22 cellular contexts compared by ENCODE assay signal in genomic region chr7:148994576-148994975, GRCh38. TPM values are rescaled to one million over a fixed set of nuclear protein-coding genes. Genes with fewer than 3 reads are reported as not detected.
A peak's percentile ranks its signal among the peaks of the same experiment; 100 is the strongest.
DNase-seq lines count a peak whose midpoint lies in the region; ATAC-seq, FAIRE-seq and TF ChIP-seq lines count a peak whose summit lies in the region.
"Had no signal": no experiment of that assay in that cellular context is flagged by ENCODE, and none has a peak within 500 bp of the region (broad histone marks: within the 10 kb centered on the region; RNA-seq: fewer than 3 reads in every experiment).

No MANE protein-coding gene starts in this region.

- H3K27ac ChIP-seq in GM12878 (ENCODE audit: control insufficient read depth, insufficient read depth) (no peak overlapping the region), HepG2 (ENCODE audit: extremely low read length, insufficient read depth, low read length) (no peak overlapping the region), psoas muscle (no peak overlapping the region)
- H3K27ac ChIP-seq: A549; BLaER1 treated with 17β-estradiol and CSF1 and Interleukin-3, amounts not matched to agents 10 nM and 100 nM; GM23248 had no signal

- CTCF ChIA-PET in GM12878 (lab: Yijun Ruan, JAX): interaction anchor here (1.3 kb wide), 1 partner anchor 11 kb away, joined by 3 read pairs; no protein-coding TSS in a partner anchor
- CTCF ChIA-PET in HepG2 (lab: Yijun Ruan, JAX; ENCODE audit: low intra/inter-chr PET ratio, low total read pairs): no interaction called here

- no peak for TF ChIP-seq EP300 in GM12878 (IDR thresholded peaks at IDR 0.05; ENCODE audit: borderline replicate concordance in 1 of 2, control insufficient read depth in 1 of 2, low read depth in 2 of 2, low read length in 2 of 2)
- TF ChIP-seq EP300 in HepG2 (IDR thresholded peaks at IDR 0.05; ENCODE audit: low read depth in 2 of 2, low read length in 2 of 2): no peak
- TF ChIP-seq EP300 in HepG2 (CRISPR knock-in tag; IDR thresholded peaks at IDR 0.05; ENCODE audit: borderline replicate concordance): no peak

- H3K4me1 Mint-ChIP-seq in natural killer cell treated with Interleukin-12 subunit alpha and Interleukin-12 subunit beta and Interleukin-15 and Interleukin-18, amount 100 ng/mL, for 72 hours (ENCODE audit: low read depth in 2 of 2): no peaks in the 10 kb centered on the region
- H3K4me1 Mint-ChIP-seq in natural killer cell: no peaks in the 10 kb centered on the region

- DNase-seq in natural killer cell treated with Interleukin-12 subunit alpha and Interleukin-12 subunit beta and Interleukin-15 and Interleukin-18, amount 100 ng/mL, for 72 hours (ENCODE audit: low spot score): peak; percentile 22
- no peak for DNase-seq in natural killer cell
- no peak for DNase-seq in GM12878 (ENCODE audit: low read depth, low spot score)
- DNase-seq in HepG2 (ENCODE audit: low spot score): no peak
- DNase-seq in NCI-H2107 treated with DMSO at 0.1 percent for 48 hours (lab: John Stamatoyannopoulos, UW; ENCODE audit: unreplicated experiment): no peak
- no peak for DNase-seq in globus pallidus (ENCODE audit: low spot score)
- DNase-seq in psoas muscle: no peak
- DNase-seq: 8988T; ACHN; AML-193; BE2C; Calu3; CD4-positive, alpha-beta memory T cell; COR-L47; DND-41; GM23248; HCEC 1CT had no signal

- H3K27me3 Mint-ChIP-seq in natural killer cell treated with Interleukin-12 subunit alpha and Interleukin-12 subunit beta and Interleukin-15 and Interleukin-18, amount 100 ng/mL, for 72 hours: peaks cover 0 to 2% of the 10 kb centered on the region in 2 donors
- H3K27me3 Mint-ChIP-seq in natural killer cell (ENCODE audit: low read depth in 2 of 2): no peaks in the 10 kb centered on the region
- H3K27me3 Mint-ChIP-seq: CD4-positive, alpha-beta memory T cell had no signal

- H3K4me3 ChIP-seq in GM12878 (no peak overlapping the region), HepG2 (replicated peaks in 1 of 3; ENCODE audit: insufficient read depth in 1 of 3, low read depth in 2 of 3, low read length in 3 of 3) (peak overlapping the region in 1 of 3 experiments; percentile 32; a peak in 1 of 6 replicates), psoas muscle (no peak overlapping the region)
- H3K4me3 ChIP-seq: A549; BLaER1 treated with 17β-estradiol and CSF1 and Interleukin-3, amounts not matched to agents 10 nM and 100 nM; GM23248 had no signal

- no peaks in the 10 kb centered on the region for H3K36me3 Mint-ChIP-seq in natural killer cell treated with Interleukin-12 subunit alpha and Interleukin-12 subunit beta and Interleukin-15 and Interleukin-18, amount 100 ng/mL, for 72 hours
- H3K36me3 Mint-ChIP-seq in natural killer cell: no peaks in the 10 kb centered on the region
- H3K36me3 Mint-ChIP-seq: CD4-positive, alpha-beta memory T cell had no signal

- H3K4me2 ChIP-seq in GM12878 (ENCODE audit: control insufficient read depth, insufficient read depth) (no peak overlapping the region), HepG2 (ENCODE audit: low read depth, low read length) (peak overlapping the region; percentile 49; the same call in 1 of the 2 replicates)
- H3K4me2 ChIP-seq: A549; BLaER1 treated with 17β-estradiol and CSF1 and Interleukin-3, amounts not matched to agents 10 nM and 100 nM had no signal

- TF ChIP-seq POLR2A in GM12878 (IDR thresholded peaks at IDR 0.05; ENCODE audit: low read depth, low read length): no peak
- TF ChIP-seq POLR2A in HepG2 (IDR thresholded peaks at IDR 0.05; ENCODE audit: insufficient read depth in 1 of 2, low read depth in 2 of 2, low read length in 2 of 2): no peak

- H2AFZ ChIP-seq in GM12878 (ENCODE audit: control insufficient read depth, low read depth, low read length): no peak overlapping the region
- H2AFZ ChIP-seq in HepG2 (ENCODE audit: low read length): no peak overlapping the region
- H2AFZ ChIP-seq: GM23248 had no signal

- intact Hi-C loops in natural killer cell (cut with micrococcal nuclease): no loop called here
- intact Hi-C loops in GM12878 (cut with micrococcal nuclease; ENCODE audit: unreplicated experiment): no loop called here
- intact Hi-C loops in HepG2 (cut with micrococcal nuclease; ENCODE audit: unreplicated experiment): no loop called here
- intact Hi-C loops in psoas muscle (cut with DNase I): no loop called here

- POLR2A ChIA-PET in GM12878 (lab: Charles Lee): interaction anchor here (0.6 kb wide), 1 partner anchor 673 kb away, joined by 4 read pairs; no protein-coding TSS in a partner anchor
- POLR2A ChIA-PET in HepG2 (lab: Yijun Ruan, JAX): no interaction called here

- no peaks in the 10 kb centered on the region for H3K79me2 ChIP-seq in GM12878 (ENCODE audit: control insufficient read depth, insufficient read depth, low read length)
- no peaks in the 10 kb centered on the region for H3K79me2 ChIP-seq in HepG2 (ENCODE audit: insufficient read depth, low read length)

- no peaks in the 10 kb centered on the region; the same call in none of the 2 replicates for H3K4me1 ChIP-seq in GM12878 (ENCODE audit: control insufficient read depth, insufficient read depth, low read length)
- H3K4me1 ChIP-seq in HepG2 (ENCODE audit: insufficient read depth, low read length): peaks cover 15% of the 10 kb centered on the region
- H3K4me1 ChIP-seq in psoas muscle: no peaks in the 10 kb centered on the region
- H3K4me1 ChIP-seq: A549, BE2C had no signal

- no peaks in the 10 kb centered on the region for H3K9me3 ChIP-seq in GM12878 (replicated peaks; ENCODE audit: control insufficient read depth, insufficient read depth, low read length)
- no peaks in the 10 kb centered on the region for H3K9me3 ChIP-seq in HepG2 (ENCODE audit: low read length)
- H3K9me3 ChIP-seq in psoas muscle: no peaks in the 10 kb centered on the region
- H3K9me3 ChIP-seq: A549, BE2C had no signal

- no peaks in the 10 kb centered on the region for H3K36me3 ChIP-seq in GM12878 (ENCODE audit: control insufficient read depth in 2 of 2, insufficient read depth in 2 of 2, low read length in 1 of 2)
- no peaks in the 10 kb centered on the region for H3K36me3 ChIP-seq in HepG2 (replicated peaks in 1 of 2; ENCODE audit: control insufficient read depth in 1 of 2, insufficient read depth in 2 of 2, low read length in 2 of 2)
- H3K36me3 ChIP-seq in psoas muscle (ENCODE audit: insufficient read depth in 1 of 2, low read depth in 1 of 2): no peaks in the 10 kb centered on the region
- H3K36me3 ChIP-seq: BE2C; BLaER1 treated with 17β-estradiol and CSF1 and Interleukin-3, amounts not matched to agents 10 nM and 100 nM had no signal

- 30% methylated on average over 3 of the region's 3 CpGs for WGBS in GM12878 (ENCODE audit: insufficient coverage, insufficient replicate concordance, low lambda C conversion rate, missing lambda C conversion rate)
- WGBS in HepG2 (ENCODE audit: low lambda C conversion rate): 44% methylated on average over 2 of the region's 3 CpGs
- 66 to 71% (median 68%) methylated on average over 3 of the region's 3 CpGs for WGBS in psoas muscle, 3 donors

- in situ Hi-C loops in GM12878 (cut with MboI) (no loop called here), HepG2 (cut with HindIII; ENCODE audit: extremely low pct_ligation_motif_present, low pct_unique_long_range_greater_than_20kb) (no loop called here)

- H4K20me1 ChIP-seq in GM12878 (ENCODE audit: control insufficient read depth, insufficient read depth) (no peaks in the 10 kb centered on the region), HepG2 (ENCODE audit: insufficient read depth, low read length) (no peaks in the 10 kb centered on the region)

- RAD21 ChIA-PET in GM12878 (lab: Charles Lee; ENCODE audit: unreplicated experiment): no interaction called here

- H3K27me3 ChIP-seq in GM12878 (replicated peaks in 1 of 2; ENCODE audit: control insufficient read depth in 2 of 2, insufficient read depth in 2 of 2, low read length in 1 of 2) (no peaks in the 10 kb centered on the region), HepG2 (ENCODE audit: control insufficient read depth in 1 of 2, insufficient read depth in 2 of 2, low read length in 2 of 2) (no peaks in the 10 kb centered on the region; a peak in 1 of 5 replicates), psoas muscle (ENCODE audit: insufficient read depth in 3 of 3, low read length in 2 of 3) (peaks cover 0 to 2% (median 0%) of the 10 kb centered on the region in 3 donors)
- H3K27me3 ChIP-seq: BE2C; BLaER1 treated with 17β-estradiol and CSF1 and Interleukin-3, amounts not matched to agents 10 nM and 100 nM had no signal

- ATAC-seq in natural killer cell treated with Interleukin-12 subunit alpha and Interleukin-12 subunit beta and Interleukin-15 and Interleukin-18, amount 100 ng/mL, for 72 hours: no peak
- no peak for ATAC-seq in natural killer cell
- ATAC-seq in GM12878: peak; percentile 28; the same call in 2 of the 3 replicates
- ATAC-seq in HepG2: peak; percentile 10
- ATAC-seq in psoas muscle: no peak

- no peak overlapping the region for H3K27ac Mint-ChIP-seq in natural killer cell treated with Interleukin-12 subunit alpha and Interleukin-12 subunit beta and Interleukin-15 and Interleukin-18, amount 100 ng/mL, for 72 hours
- H3K27ac Mint-ChIP-seq in natural killer cell: no peak overlapping the region
- H3K27ac Mint-ChIP-seq: CD4-positive, alpha-beta memory T cell had no signal

- TF ChIP-seq RAD21 in GM12878 (IDR thresholded peaks at IDR 0.05; ENCODE audit: insufficient read depth, low read depth, low read length): no peak
- no peak for TF ChIP-seq RAD21 in HepG2 (CRISPR knock-in tag; IDR thresholded peaks at IDR 0.05)

- SMC1A ChIA-PET in GM12878 (lab: Charles Lee; ENCODE audit: uncharacterized antibody, unreplicated experiment): no interaction called here

- no peaks in the 10 kb centered on the region for H3K9me3 Mint-ChIP-seq in natural killer cell treated with Interleukin-12 subunit alpha and Interleukin-12 subunit beta and Interleukin-15 and Interleukin-18, amount 100 ng/mL, for 72 hours
- no peaks in the 10 kb centered on the region for H3K9me3 Mint-ChIP-seq in natural killer cell
- H3K9me3 Mint-ChIP-seq: CD4-positive, alpha-beta memory T cell had no signal

- H3K4me3 Mint-ChIP-seq in natural killer cell treated with Interleukin-12 subunit alpha and Interleukin-12 subunit beta and Interleukin-15 and Interleukin-18, amount 100 ng/mL, for 72 hours: no peak overlapping the region
- no peak overlapping the region for H3K4me3 Mint-ChIP-seq in natural killer cell
- H3K4me3 Mint-ChIP-seq: CD4-positive, alpha-beta memory T cell had no signal

- H3K9ac ChIP-seq in GM12878 (ENCODE audit: control insufficient read depth, insufficient read depth, low read length) (no peak overlapping the region), HepG2 (ENCODE audit: insufficient read depth, low read depth, low read length) (no peak overlapping the region)
- H3K9ac ChIP-seq: BLaER1 treated with 17β-estradiol and CSF1 and Interleukin-3, amounts not matched to agents 10 nM and 100 nM; GM23248 had no signal

- TF ChIP-seq CTCF in natural killer cell (IDR thresholded peaks at IDR 0.05) (no peak), GM12878 (IDR thresholded peaks at IDR 0.05 in 2 of 3, conservative IDR thresholded peaks at IDR 0.05 in 1 of 3; ENCODE audit: control insufficient read depth in 2 of 3, extremely low read depth in 1 of 3, insufficient read depth in 1 of 3, low read depth in 3 of 3, low read length in 3 of 3) (no peak), HepG2 (CRISPR knock-in tag; IDR thresholded peaks at IDR 0.05) (no peak), psoas muscle (IDR thresholded peaks at IDR 0.05) (no peak)

- BruUV-seq in GM12878 (replicated peaks; lab: Mats Ljungman, UMichigan) (no TSS peak), HepG2 (replicated peaks; lab: Mats Ljungman, UMichigan) (no TSS peak)

- FAIRE-seq in GM12878 (lab: Jason Lieb, UNC) (no peak), HepG2 (lab: Jason Lieb, UNC) (no peak)
- FAIRE-seq: A549, G401.6, GM19239, H1 had no signal

RNA-seq across cellular contexts. Expression of gene PDIA4, which starts 33.7 kb away (rescaled TPM):
- total RNA-seq in natural killer cell treated with Interleukin-12 subunit alpha and Interleukin-12 subunit beta and Interleukin-15 and Interleukin-18, amount 100 ng/mL, for 72 hours: 100 to 1,000 TPM; 141 to 159 TPM
- total RNA-seq in natural killer cell: 10 to 100 TPM; 54.0 to 82.0 (median 62.7) TPM
- total RNA-seq in GM12878 (2013; cell fraction: nucleolus; rRNA removed): 59.2 and 60.6 TPM in 2 replicates
- 118 and 123 TPM in 2 replicates for total RNA-seq in GM12878 (2014; rRNA removed)
- 75.7 and 86.8 TPM in 2 replicates for total RNA-seq in GM12878 (2014; rRNA removed; fragmentation: Illumina TruSeq; extraction: Trizol)
- 119 and 134 TPM in 2 replicates for total RNA-seq in GM12878 (2021)
- polyA plus RNA-seq in GM12878 (2011; ENCODE audit: low read depth): 69.3 TPM
- 77.6 and 81.6 TPM in 2 replicates for polyA plus RNA-seq in GM12878 (2011; rRNA removed)
- polyA plus RNA-seq in GM12878 (2011; cell fraction: cytosol; rRNA removed): 82.9 and 84.8 TPM in 2 replicates
- 86.6 and 98.4 TPM in 2 replicates for polyA plus RNA-seq in GM12878 (2011; cell fraction: nucleus; rRNA removed)
- 93.6 and 96.1 TPM in 2 replicates for polyA plus RNA-seq in GM12878 (2012)
- polyA plus RNA-seq in GM12878 (2014; fragmentation: Illumina TruSeq; extraction: Trizol): 79.4 and 104 TPM in 2 replicates
- polyA plus RNA-seq in GM12878 (2014; fragmentation: Nextera tagmentation; extraction: Ambion mirVana): 10 to 100 TPM in 1 of 2 experiments, 1 to 10 TPM in 1; 7.1 to 13.4 TPM
- 108 and 115 TPM in 2 replicates for polyA plus RNA-seq in GM12878 (2014; rRNA removed)
- 100 to 1,000 TPM; 284 to 306 TPM for polyA plus RNA-seq in GM12878 (2016; fragmentation: Nextera tagmentation; extraction: Ambion mirVana)
- 64.5 and 84.4 TPM in 2 replicates for polyA minus RNA-seq in GM12878 (2011; rRNA and poly(A)+ RNA removed)
- polyA minus RNA-seq in GM12878 (2011; cell fraction: cytosol; rRNA and poly(A)+ RNA removed): 30.6 and 42.5 TPM in 2 replicates
- polyA minus RNA-seq in GM12878 (2011; cell fraction: nucleus; rRNA and poly(A)+ RNA removed): 15.8 and 22.5 TPM in 2 replicates
- total RNA-seq in HepG2 (2016; rRNA removed; fragmentation: Illumina TruSeq; extraction: Trizol): 171 and 402 TPM in 2 replicates
- total RNA-seq in HepG2 (2016; cell fraction: cytosol; rRNA removed; fragmentation: Illumina TruSeq; extraction: Trizol; ENCODE audit: low read depth): 22.9 and 25.7 TPM in 2 replicates
- 147 and 420 TPM in 2 replicates for total RNA-seq in HepG2 (2016; cell fraction: insoluble cytoplasmic fraction; rRNA removed; fragmentation: Illumina TruSeq; extraction: Trizol)
- total RNA-seq in HepG2 (2016; cell fraction: membrane; rRNA removed; fragmentation: Illumina TruSeq; extraction: Trizol): 46.8 and 54.4 TPM in 2 replicates
- total RNA-seq in HepG2 (2016; cell fraction: nucleus; rRNA removed; fragmentation: Illumina TruSeq; extraction: Trizol): 291 and 344 TPM in 2 replicates
- 257 and 278 TPM in 2 replicates for polyA plus RNA-seq in HepG2 (2011; rRNA removed)
- 265 and 293 TPM in 2 replicates for polyA plus RNA-seq in HepG2 (2011; cell fraction: cytosol; rRNA removed)
- 106 and 130 TPM in 2 replicates for polyA plus RNA-seq in HepG2 (2011; cell fraction: nucleus; rRNA removed)
- polyA plus RNA-seq in HepG2 (2012): 244 and 280 TPM in 2 replicates
- 19.9 and 20.2 TPM in 2 replicates for polyA plus RNA-seq in HepG2 (2016; cell fraction: cytosol; fragmentation: Illumina TruSeq; extraction: Trizol; ENCODE audit: low read depth)
- 150 and 172 TPM in 2 replicates for polyA plus RNA-seq in HepG2 (2016; cell fraction: insoluble cytoplasmic fraction; fragmentation: Illumina TruSeq; extraction: Trizol; ENCODE audit: low read depth)
- polyA plus RNA-seq in HepG2 (2016; cell fraction: membrane; fragmentation: Illumina TruSeq; extraction: Trizol; ENCODE audit: low read depth): 32.6 and 38.7 TPM in 2 replicates
- polyA plus RNA-seq in HepG2 (2016; cell fraction: nucleus; fragmentation: Illumina TruSeq; extraction: Trizol; ENCODE audit: insufficient read depth, low read depth): 470 and 531 TPM in 2 replicates
- 88.5 and 200 TPM in 2 replicates for polyA minus RNA-seq in HepG2 (2011; rRNA and poly(A)+ RNA removed; ENCODE audit: low replicate concordance)
- polyA minus RNA-seq in HepG2 (2011; cell fraction: cytosol; rRNA and poly(A)+ RNA removed): 156 and 159 TPM in 2 replicates
- 65.0 and 77.7 TPM in 2 replicates for polyA minus RNA-seq in HepG2 (2011; cell fraction: nucleus; rRNA and poly(A)+ RNA removed)
- 10 to 100 TPM; 11.3 to 17.5 (median 13.8) TPM for total RNA-seq in psoas muscle
- 10 to 100 TPM in 2 of 3 donors, 1 to 10 TPM in 1; 9.8 to 29.2 (median 14.5) TPM for polyA plus RNA-seq in psoas muscle

Comparison
In these comparisons a context has a peak if more than half of its experiments do, and no peak if none do; other contexts are left out.
1. ATAC-seq: peak in GM12878 (single experiment) and HepG2 (single experiment); none in natural killer cell treated with Interleukin-12 subunit alpha and Interleukin-12 subunit beta and Interleukin-15 and Interleukin-18, amount 100 ng/mL, for 72 hours (0 of 2), natural killer cell (0 of 3) and psoas muscle (0 of 4).